ENCODE assay signal across 7 cellular contexts in genomic region chr17:74872313-74873035, GRCh38. TPM values are rescaled to one million over a fixed set of nuclear protein-coding genes. Genes with fewer than 3 reads are reported as not detected.
DNase-seq lines count a peak whose midpoint lies in the region; ATAC-seq and TF ChIP-seq lines count a peak whose summit lies in the region.

Gene FDXR, minus strand, starts transcription at chr17:74872994. Its CDS starts 50 bp downstream, at chr17:74872944.

- 10 to 13% methylated on average over 18 to 21 of the region's 38 CpGs for WGBS in esophagus squamous epithelium, 2 donors

- in situ Hi-C loops in ACHN (cut with HindIII; ENCODE audit: low pct_ligation_motif_present, low pct_unique_long_range_greater_than_20kb, low sequenced_read_pairs): no loop called here

- peak in 2 of 6 experiments; percentile 4 to 17 for TF ChIP-seq CTCF in esophagus squamous epithelium (IDR thresholded peaks at IDR 0.05)

- DNase-seq in SJSA1 (ENCODE audit: low read depth in 1 of 2, low spot score in 2 of 2) (peak in 1 of 2 experiments; percentile 70), esophagus squamous epithelium (lab: John Stamatoyannopoulos, UW) (no peak), pulmonary artery endothelial cell (ENCODE audit: low read depth, low spot score) (no peak), ACHN (no peak), EL (no peak)

- no peaks in the 10 kb centered on the region for H3K9me3 ChIP-seq in SJSA1 (replicated peaks)
- no peaks in the 10 kb centered on the region for H3K9me3 ChIP-seq in esophagus squamous epithelium

- peak; percentile 32 for ATAC-seq in GM18861 (IDR thresholded peaks at IDR 0.05; ENCODE audit: unreplicated experiment)
- ATAC-seq in HG02610 (IDR thresholded peaks at IDR 0.05; ENCODE audit: unreplicated experiment): peak; percentile 27

- peak within 1 kb of the TSS; percentile 49 for H3K4me3 ChIP-seq in SJSA1
- H3K4me3 ChIP-seq in esophagus squamous epithelium: peak within 1 kb of the TSS; percentile 65 to 83 (median 74)

- intact Hi-C loops in esophagus squamous epithelium (cut with DNase I): no loop called here

- H3K36me3 ChIP-seq in SJSA1: no peaks in the 10 kb centered on the region
- H3K36me3 ChIP-seq in esophagus squamous epithelium: peaks cover 0 to 5% (median 0%) of the 10 kb centered on the region in 3 donors

- peak in 2 of 4 donors; percentile 77 to 84 for TF ChIP-seq POLR2A in esophagus squamous epithelium (IDR thresholded peaks at IDR 0.05)

- H3K27ac ChIP-seq in SJSA1 (peak within 1 kb of the TSS; percentile 85), esophagus squamous epithelium (peak within 1 kb of the TSS; percentile 91 to 94 (median 92))

- H3K4me1 ChIP-seq in SJSA1 (replicated peaks) (peaks cover 16% of the 10 kb centered on the region), esophagus squamous epithelium (peaks cover 8 to 33% (median 18%) of the 10 kb centered on the region in 3 donors)

- H3K27me3 ChIP-seq in SJSA1 (replicated peaks) (no peaks in the 10 kb centered on the region), esophagus squamous epithelium (no peaks in the 10 kb centered on the region)

RNA-seq across cellular contexts. Expression of gene FDXR, which starts in this region (rescaled TPM):
- total RNA-seq in SJSA1 (2014; rRNA removed; shearing (Covaris generic)): 14.5 and 18.3 TPM in 2 replicates
- total RNA-seq in esophagus squamous epithelium (10 to 100 TPM; 24.4 to 46.4 (median 32.4) TPM), pulmonary artery endothelial cell (50.8 and 64.9 TPM in 2 replicates)
